ENCODE assay signal across 20 cellular contexts in genomic region chr3:117523407-117523806, GRCh38.
DNase-seq lines count a peak whose midpoint lies in the region; ATAC-seq and TF ChIP-seq lines count a peak whose summit lies in the region.
"Had no signal": no experiment of that assay in that cellular context is flagged by ENCODE, and none has a peak within 500 bp of the region (broad histone marks: within the 10 kb centered on the region; RNA-seq: fewer than 3 reads in every experiment).

No MANE protein-coding gene starts in this region.

- no peaks in the 10 kb centered on the region for H3K27me3 ChIP-seq in endodermal cell (ENCODE audit: control insufficient read depth, insufficient read depth, low read length, poor library complexity, severe bottlenecking)
- H3K27me3 ChIP-seq: MG63, Peyer's patch had no signal

- no peak overlapping the region for H3K27ac Mint-ChIP-seq in endodermal cell
- peak overlapping the region; percentile 64 for H3K27ac Mint-ChIP-seq in mesothelial cell of epicardium
- H3K27ac Mint-ChIP-seq: B cell; CD4-positive, CD25-positive, alpha-beta regulatory T cell had no signal

- H3K4me3 ChIP-seq in endodermal cell (ENCODE audit: low read length) (no peak overlapping the region), coronary artery (no peak overlapping the region)
- H3K4me3 ChIP-seq: MG63, Peyer's patch had no signal

- H3K27me3 Mint-ChIP-seq in endodermal cell (ENCODE audit: insufficient read depth) (no peaks in the 10 kb centered on the region), mesothelial cell of epicardium (ENCODE audit: low read depth) (peaks cover 6% of the 10 kb centered on the region)
- H3K27me3 Mint-ChIP-seq: CD4-positive, CD25-positive, alpha-beta regulatory T cell had no signal

- no peak overlapping the region for H3K9ac ChIP-seq in endodermal cell (ENCODE audit: extremely low read depth, low read length, poor library complexity, severe bottlenecking)

- in situ Hi-C loops in KBM-7 (cut with MboI; ENCODE audit: low pct_unique_long_range_greater_than_20kb, low sequenced_read_pairs): no loop called here

- H3K4me1 Mint-ChIP-seq in endodermal cell: peaks cover 10% of the 10 kb centered on the region
- H3K4me1 Mint-ChIP-seq in mesothelial cell of epicardium: peaks cover 30% of the 10 kb centered on the region
- H3K4me1 Mint-ChIP-seq: B cell; CD4-positive, CD25-positive, alpha-beta regulatory T cell had no signal

- DNase-seq in Daoy (ENCODE audit: low read depth) (peak; percentile 18), NCI-H146 treated with DMSO at 0.1 percent for 48 hours (lab: John Stamatoyannopoulos, UW; ENCODE audit: unreplicated experiment) (peak; percentile 51), endodermal cell (peak; percentile 51), mesothelial cell of epicardium (ENCODE audit: low spot score in 2 of 2, unreplicated experiment in 2 of 2) (no peak), coronary artery (ENCODE audit: low spot score) (no peak), KBM-7 (no peak)
- DNase-seq in stimulated activated CD4-positive, alpha-beta T cell treated with anti-CD3 and anti-CD28 coated beads, Interleukin-2, amount 100 ng/mL, for 24 hours: no peak
- DNase-seq: Caco-2; CD4-positive, CD25-positive, alpha-beta regulatory T cell; DMS153; IMR-90; Karpas-422; MG63; NCI-H1048; NCI-H1436 treated with DMSO at 0.1 percent for 48 hours; NK-92 treated with Interleukin-12 subunit alpha and Interleukin-12 subunit beta, amount 100 ng/mL, for 24 hours; Peyer's patch had no signal

- H3K4me1 ChIP-seq in endodermal cell (ENCODE audit: control insufficient read depth, insufficient read depth, low read length): no peaks in the 10 kb centered on the region
- H3K4me1 ChIP-seq: Caco-2, Peyer's patch had no signal

- H3K4me3 Mint-ChIP-seq in endodermal cell: no peak overlapping the region
- no peak overlapping the region for H3K4me3 Mint-ChIP-seq in mesothelial cell of epicardium
- H3K4me3 Mint-ChIP-seq: B cell; CD4-positive, CD25-positive, alpha-beta regulatory T cell had no signal

- H3K9me3 ChIP-seq in endodermal cell (ENCODE audit: control insufficient read depth, low read length): no peaks in the 10 kb centered on the region
- H3K9me3 ChIP-seq: Caco-2, MG63, Peyer's patch had no signal

- H3K27ac ChIP-seq in endodermal cell (ENCODE audit: low read depth, low read length): no peak overlapping the region
- no peak overlapping the region for H3K27ac ChIP-seq in coronary artery
- H3K27ac ChIP-seq: Peyer's patch had no signal

- ATAC-seq in esophagus mucosa: no peak
- ATAC-seq: Right ventricle myocardium inferior had no signal

- H3K36me3 Mint-ChIP-seq in endodermal cell (ENCODE audit: low read depth) (no peaks in the 10 kb centered on the region), mesothelial cell of epicardium (no peaks in the 10 kb centered on the region)
- H3K36me3 Mint-ChIP-seq: CD4-positive, CD25-positive, alpha-beta regulatory T cell had no signal

- no peaks in the 10 kb centered on the region for H3K9me3 Mint-ChIP-seq in endodermal cell
- peaks cover 4% of the 10 kb centered on the region for H3K9me3 Mint-ChIP-seq in mesothelial cell of epicardium

- WGBS in endodermal cell (ENCODE audit: insufficient coverage in 1 of 2, insufficient read length in 1 of 2), 2 experiments: 92 to 100% methylated on average over 2 to 4 of the region's 5 CpGs

- no peaks in the 10 kb centered on the region for H3K36me3 ChIP-seq in endodermal cell (ENCODE audit: control insufficient read depth, insufficient read depth, low read length)
- H3K36me3 ChIP-seq: MG63, Peyer's patch had no signal

- TF ChIP-seq CTCF in endodermal cell (conservative IDR thresholded peaks at IDR 0.05) (no peak), mesothelial cell of epicardium (IDR thresholded peaks at IDR 0.05; ENCODE audit: unreplicated experiment) (no peak), coronary artery (IDR thresholded peaks at IDR 0.05) (no peak)

Comparison
In these comparisons a context has a peak if more than half of its experiments do, and no peak if none do; other contexts are left out.
1. DNase-seq: peak in Daoy (single experiment), NCI-H146 treated with DMSO at 0.1 percent for 48 hours (single experiment) and endodermal cell (single experiment); none in mesothelial cell of epicardium (0 of 2), coronary artery (single experiment), KBM-7 (single experiment) and stimulated activated CD4-positive, alpha-beta T cell treated with anti-CD3 and anti-CD28 coated beads, Interleukin-2, amount 100 ng/mL, for 24 hours (0 of 2).